ENCODE assay signal across 12 cellular contexts in the genomic region with DNA sequence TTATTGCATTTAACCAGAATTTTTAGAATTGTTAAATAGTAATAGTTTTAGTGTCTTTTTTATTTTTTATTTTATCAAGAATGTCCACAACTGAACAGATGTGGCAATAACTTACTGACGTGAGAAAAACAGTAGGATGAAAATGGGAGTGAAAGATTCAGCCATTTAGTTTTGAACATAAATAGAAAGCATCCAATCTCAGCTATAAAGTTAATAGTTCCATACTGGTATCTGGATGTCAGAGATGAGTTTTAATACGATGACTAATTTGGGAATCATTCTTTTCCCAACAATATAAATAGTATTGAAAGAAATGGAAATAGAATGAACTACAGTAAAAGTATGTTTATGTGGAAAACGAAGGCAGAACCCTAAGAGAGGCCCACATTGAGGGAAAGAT.
DNase-seq lines count a peak whose midpoint lies in the region; ATAC-seq and TF ChIP-seq lines count a peak whose summit lies in the region.
"Had no signal": no experiment of that assay in that cellular context is flagged by ENCODE, and none has a peak within 500 bp of the region (broad histone marks: within the 10 kb centered on the region; RNA-seq: fewer than 3 reads in every experiment).

No MANE protein-coding gene starts in this region.

- no peaks in the 10 kb centered on the region for H3K9me3 ChIP-seq in SJCRH30 (replicated peaks)
- H3K9me3 ChIP-seq: mucosa of descending colon had no signal

- peaks cover 33% of the 10 kb centered on the region for H3K4me1 Mint-ChIP-seq in progenitor cell of endocrine pancreas (ENCODE audit: low read depth)

- no peak for TF ChIP-seq CTCF in AG10803 (conservative IDR thresholded peaks at IDR 0.05; ENCODE audit: low read length)
- TF ChIP-seq CTCF in fibroblast of mammary gland (conservative IDR thresholded peaks at IDR 0.05; ENCODE audit: control insufficient read depth, insufficient read depth, low read depth, low read length), result no peak
- no peak for TF ChIP-seq CTCF in progenitor cell of endocrine pancreas (IDR thresholded peaks at IDR 0.05; ENCODE audit: unreplicated experiment)

- H3K4me3 Mint-ChIP-seq in progenitor cell of endocrine pancreas (ENCODE audit: low read depth), result no peak overlapping the region

- H3K4me1 ChIP-seq in SJCRH30, result peaks cover 35% of the 10 kb centered on the region

- no peaks in the 10 kb centered on the region for H3K27me3 Mint-ChIP-seq in progenitor cell of endocrine pancreas

- H3K27me3 ChIP-seq in SJCRH30, result no peaks in the 10 kb centered on the region

- peaks cover 4% of the 10 kb centered on the region for H3K36me3 Mint-ChIP-seq in progenitor cell of endocrine pancreas (ENCODE audit: insufficient read depth)

- H3K27ac ChIP-seq in SJCRH30, result peak overlapping the region; percentile 89
- H3K27ac ChIP-seq: WERI-Rb-1 had no signal

- H3K36me3 ChIP-seq in SJCRH30, result no peaks in the 10 kb centered on the region; the same call in 1 of the 2 replicates

- H3K4me3 ChIP-seq in AG10803 (ENCODE audit: low read length) (no peak overlapping the region), SJCRH30 (no peak overlapping the region), fibroblast of mammary gland (ENCODE audit: control insufficient read depth, low read depth, low read length) (no peak overlapping the region)
- H3K4me3 ChIP-seq: GM12878, mucosa of descending colon had no signal

- peak; percentile 63 for DNase-seq in AG10803 (ENCODE audit: low read depth)
- DNase-seq in SJCRH30, result no peak
- DNase-seq in fibroblast of mammary gland (ENCODE audit: low read depth), result peak; percentile 82
- DNase-seq in progenitor cell of endocrine pancreas (ENCODE audit: low spot score, unreplicated experiment), result no peak
- DNase-seq in stimulated activated CD4-positive, alpha-beta T cell treated with anti-CD3 and anti-CD28 coated beads, Interleukin-4, amount 100 ng/mL, for 1 hour, result no peak
- DNase-seq in SHP77 treated with DMSO at 0.1 percent for 48 hours (lab: John Stamatoyannopoulos, UW), result no peak
- DNase-seq: activated gamma-delta T cell treated with Interleukin-2 at 50 U/mL for 16 hours, WERI-Rb-1 had no signal

- ATAC-seq in GM21786 (IDR thresholded peaks at IDR 0.05; ENCODE audit: unreplicated experiment) (no peak), HG02981 (IDR thresholded peaks at IDR 0.05; ENCODE audit: unreplicated experiment) (no peak)

- H3K9me3 Mint-ChIP-seq in progenitor cell of endocrine pancreas (ENCODE audit: low read depth), result no peaks in the 10 kb centered on the region

- H3K27ac Mint-ChIP-seq in progenitor cell of endocrine pancreas, result peak overlapping the region; percentile 72

Comparison
In these comparisons a context has a peak if more than half of its experiments do, and no peak if none do; other contexts are left out.
1. DNase-seq: peak in AG10803 (single experiment) and fibroblast of mammary gland (single experiment); none in SJCRH30 (0 of 2), progenitor cell of endocrine pancreas (single experiment), stimulated activated CD4-positive, alpha-beta T cell treated with anti-CD3 and anti-CD28 coated beads, Interleukin-4, amount 100 ng/mL, for 1 hour (single experiment) and SHP77 treated with DMSO at 0.1 percent for 48 hours (single experiment).